1 cellular context compared by ENCODE assay signal in genomic region chr16:67445913-67446907, GRCh38.
TF ChIP-seq lines count a peak whose summit lies in the region.

No MANE protein-coding gene starts in this region.

TF ChIP-seq in HepG2, 621 proteins besides CTCF, POLR2A, EP300 and RAD21 (continued from another document and continues in another):
- TF ChIP-seq ZBTB40 (IDR thresholded peaks at IDR 0.05) (no peak), ZBTB40 (CRISPR knock-in tag; IDR thresholded peaks at IDR 0.05) (peak; percentile 78; the same call in 1 of the 2 replicates), ZFP37 (CRISPR knock-in tag; IDR thresholded peaks at IDR 0.05; ENCODE audit: borderline replicate concordance) (no peak), MXI1 (IDR thresholded peaks at IDR 0.05; ENCODE audit: borderline replicate concordance, low read depth, low read length) (peak; percentile 56; the same call in 1 of the 3 replicates), SRSF9 (IDR thresholded peaks at IDR 0.05; ENCODE audit: borderline replicate concordance, insufficient read depth, low read depth, low read length, poor library complexity, severe bottlenecking) (no peak), ZGPAT (CRISPR knock-in tag; IDR thresholded peaks at IDR 0.05) (peak; percentile 47; the same call in 1 of the 2 replicates), ZXDC (CRISPR knock-in tag; IDR thresholded peaks at IDR 0.05) (0 out of 2 replicates have a peak, but pooled peaks have one; percentile 67), NFIB (CRISPR knock-in tag; IDR thresholded peaks at IDR 0.05; ENCODE audit: borderline replicate concordance) (0 out of 2 replicates have a peak, but pooled peaks have one; percentile 41), ZNF740 (CRISPR knock-in tag; IDR thresholded peaks at IDR 0.05) (peak; percentile 87), ZBED4 (CRISPR knock-in tag; IDR thresholded peaks at IDR 0.05; ENCODE audit: borderline replicate concordance) (peak; percentile 62; the same call in 1 of the 2 replicates), SMC3 (IDR thresholded peaks at IDR 0.05; ENCODE audit: low read length) (peak; percentile 1; the same call in 1 of the 2 replicates), ZNF615 (CRISPR knock-in tag; IDR thresholded peaks at IDR 0.05; ENCODE audit: borderline replicate concordance) (peak; percentile 46; the same call in 1 of the 2 replicates), ZNF160 (CRISPR knock-in tag; IDR thresholded peaks at IDR 0.05) (peak; percentile 60; the same call in 1 of the 2 replicates), EHMT2 (IDR thresholded peaks at IDR 0.05; ENCODE audit: borderline replicate concordance, low read depth, low read length) (no peak; the same call in 1 of the 2 replicates), CBX1 (IDR thresholded peaks at IDR 0.05; ENCODE audit: low read depth) (peak; percentile 60), SATB2 (CRISPR knock-in tag; IDR thresholded peaks at IDR 0.05) (no peak), FOXO4 (CRISPR knock-in tag; conservative IDR thresholded peaks at IDR 0.05) (0 out of 2 replicates have a peak, but pooled peaks have one; percentile 44), ZBTB43 (CRISPR knock-in tag; conservative IDR thresholded peaks at IDR 0.05) (0 out of 2 replicates have a peak, but pooled peaks have one; percentile 53), KLF16 (CRISPR knock-in tag; IDR thresholded peaks at IDR 0.05) (no peak), POLR2G (IDR thresholded peaks at IDR 0.05; ENCODE audit: low read depth, low read length) (peak; percentile 67; the same call in 1 of the 2 replicates), ZHX2 (IDR thresholded peaks at IDR 0.05; ENCODE audit: low read depth) (peak; percentile 18; the same call in 1 of the 2 replicates), ZHX2 (CRISPR knock-in tag; IDR thresholded peaks at IDR 0.05; ENCODE audit: borderline replicate concordance) (no peak)
